ENCODE assay signal across 2 cellular contexts in genomic region chr20:18039063-18039462, GRCh38.
A peak's percentile ranks its signal among the peaks of the same experiment; 100 is the strongest.
TF ChIP-seq lines count a peak whose summit lies in the region.

No MANE protein-coding gene starts in this region.

TF ChIP-seq in IMR-90, 13 proteins besides CTCF, POLR2A, EP300 and RAD21:
- no peak for TF ChIP-seq NFE2L2 (IDR thresholded peaks at IDR 0.05; ENCODE audit: low read depth, low read length)
- TF ChIP-seq MAFK (IDR thresholded peaks at IDR 0.05; ENCODE audit: low read depth, low read length) = peak; percentile 97

TF ChIP-seq in H1, 55 proteins besides CTCF, POLR2A, EP300 and RAD21:
- TF ChIP-seq MAFK (IDR thresholded peaks at IDR 0.05; ENCODE audit: low read depth, low read length) = peak; percentile 92
- TF ChIP-seq ATF2 (IDR thresholded peaks at IDR 0.05; ENCODE audit: low read length) = no peak
